Comparison of ENCODE assay signal across 22 cellular contexts in the genomic region with DNA sequence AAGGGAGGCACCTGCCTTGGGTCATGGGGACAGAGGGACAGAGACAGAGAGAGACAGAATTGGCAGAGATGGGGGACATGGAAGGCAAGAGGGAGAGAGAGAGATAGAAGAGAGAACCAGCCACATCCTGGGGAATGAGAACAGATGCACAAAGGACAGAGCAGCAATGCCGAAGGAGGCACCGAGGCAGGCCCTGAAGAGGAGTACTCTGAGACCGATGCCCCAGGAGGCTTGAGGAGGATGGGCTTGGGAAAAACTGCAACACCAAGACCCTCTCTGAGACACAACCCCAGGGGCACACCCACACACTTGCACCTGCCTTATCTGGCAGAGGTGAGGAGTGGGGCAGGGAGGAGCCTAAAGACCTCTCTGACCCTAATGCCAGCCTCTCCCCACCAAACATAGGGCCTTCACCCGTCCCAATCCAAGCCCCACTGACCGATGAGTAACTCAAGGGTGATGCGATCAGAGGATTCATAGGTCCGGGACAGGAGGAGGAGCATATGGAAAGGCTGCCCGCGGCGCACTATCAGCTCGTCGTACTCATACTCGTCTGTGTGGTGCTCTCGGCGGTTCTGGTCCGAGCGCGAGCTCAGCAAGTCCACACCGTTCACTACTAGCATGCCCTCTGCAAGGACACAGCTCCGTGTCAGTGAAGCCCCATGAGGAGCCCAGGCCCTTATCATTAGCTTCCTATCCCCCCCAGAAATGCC.
"Had no signal": no experiment of that assay in that cellular context is flagged by ENCODE, and none has a peak within 500 bp of the region (broad histone marks: within the 10 kb centered on the region; RNA-seq: fewer than 3 reads in every experiment).

No MANE protein-coding gene starts in this region.

- H3K27me3 ChIP-seq: breast epithelium, foreskin keratinocyte, left lung had no signal

- ATAC-seq: foreskin keratinocyte; left lung; natural killer cell treated with Interleukin-12 subunit alpha and Interleukin-12 subunit beta and Interleukin-15 and Interleukin-18, amount 100 ng/mL, for 72 hours; sciatic nerve; T-cell had no signal

- H3K4me2 ChIP-seq: smooth muscle cell had no signal

- H3K4me1 ChIP-seq: breast epithelium, left lung had no signal

- H3K27ac Mint-ChIP-seq: activated naive CD4-positive, alpha-beta T cell treated with anti-CD3 and anti-CD28 coated beads, Interleukin-2, amount 50 U/mL, for 24 hours; natural killer cell treated with Interleukin-12 subunit alpha and Interleukin-12 subunit beta and Interleukin-15 and Interleukin-18, amount 100 ng/mL, for 72 hours; T-cell had no signal

- H3K27ac ChIP-seq: coronary artery, foreskin keratinocyte, left lung, WERI-Rb-1 had no signal

- H3K9me3 Mint-ChIP-seq: activated naive CD4-positive, alpha-beta T cell treated with anti-CD3 and anti-CD28 coated beads, Interleukin-2, amount 50 U/mL, for 24 hours; immature natural killer cell; mesothelial cell of epicardium; natural killer cell treated with Interleukin-12 subunit alpha and Interleukin-12 subunit beta and Interleukin-15 and Interleukin-18, amount 100 ng/mL, for 72 hours; T-cell had no signal

- DNase-seq: activated CD4-positive, alpha-beta T cell treated with anti-CD3 and anti-CD28 coated beads, Interleukin-2, amount 50 U/mL, for 1 hour; activated CD4-positive, CD25-positive, alpha-beta regulatory T cell treated with anti-CD3 and anti-CD28 coated beads, Interleukin-2, amount 50 U/mL, for 72 hours; activated gamma-delta T cell treated with Interleukin-2 at 50 U/mL for 16 hours; activated T-cell treated with anti-CD3 and anti-CD28 coated beads, Interleukin-2, amount 50 U/mL, for 1 hour; cerebellar nuclear complex; foreskin keratinocyte; immature natural killer cell; left lung; stimulated activated CD4-positive, alpha-beta T cell treated with anti-CD3 and anti-CD28 coated beads, Interleukin-2, amount 100 ng/mL, for 48 hours; stimulated activated CD8-positive, alpha-beta memory T cell treated with anti-CD3 and anti-CD28 coated beads, Interleukin-4, amount 100 ng/mL, for 48 hours; stimulated activated naive CD4-positive, alpha-beta T cell; T-cell; WERI-Rb-1 had no signal

- H3K36me3 ChIP-seq: WERI-Rb-1 had no signal

- FAIRE-seq: astrocyte, TTC549 had no signal

- H3K9me3 ChIP-seq: breast epithelium, left lung had no signal

- H3K4me3 ChIP-seq: breast epithelium, coronary artery, left lung, smooth muscle cell had no signal

- H3K36me3 Mint-ChIP-seq: natural killer cell treated with Interleukin-12 subunit alpha and Interleukin-12 subunit beta and Interleukin-15 and Interleukin-18, amount 100 ng/mL, for 72 hours had no signal
